ENCODE assay signal across 25 cellular contexts in genomic region chr3:144259267-144259666, GRCh38.
DNase-seq lines count a peak whose midpoint lies in the region; ATAC-seq, FAIRE-seq and TF ChIP-seq lines count a peak whose summit lies in the region.
"Had no signal": no experiment of that assay in that cellular context is flagged by ENCODE, and none has a peak within 500 bp of the region (broad histone marks: within the 10 kb centered on the region; RNA-seq: fewer than 3 reads in every experiment).

No MANE protein-coding gene starts in this region.

- intact Hi-C loops in kidney (cut with DNase I), result no loop called here

- H3K9me3 ChIP-seq in kidney (ENCODE audit: control insufficient read depth in 1 of 2, low read length in 2 of 2), result no peaks in the 10 kb centered on the region
- H3K9me3 ChIP-seq: gastrocnemius medialis, right atrium auricular region, spleen had no signal

- no peaks in the 10 kb centered on the region for H3K4me1 ChIP-seq in kidney (ENCODE audit: control insufficient read depth in 1 of 2, insufficient read depth in 1 of 2, low read depth in 1 of 2, low read length in 2 of 2)
- H3K4me1 ChIP-seq: gastrocnemius medialis, right atrium auricular region, spleen had no signal

- H3K9me3 Mint-ChIP-seq in T-helper 2 cell treated with Interferon-gamma antibody and Interleukin-4, amounts not matched to agents 5 μg/mL and 100 μg/mL, for 36 hours, result no peaks in the 10 kb centered on the region
- peaks cover 9% of the 10 kb centered on the region for H3K9me3 Mint-ChIP-seq in osteocyte (ENCODE audit: unreplicated experiment)
- H3K9me3 Mint-ChIP-seq: activated naive CD4-positive, alpha-beta T cell treated with anti-CD3 and anti-CD28 coated beads, Interleukin-2, amount 50 U/mL, for 24 hours; GM23338; memory B cell; T-cell had no signal

- H3K4me3 ChIP-seq in kidney (ENCODE audit: low read length in 2 of 2), result no peak overlapping the region
- H3K4me3 ChIP-seq: gastrocnemius medialis, GM23338, right atrium auricular region, spleen had no signal

- no peak overlapping the region for H3K9ac ChIP-seq in kidney (ENCODE audit: low read length in 2 of 2)

- H3K27me3 Mint-ChIP-seq in T-helper 2 cell treated with Interferon-gamma antibody and Interleukin-4, amounts not matched to agents 5 μg/mL and 100 μg/mL, for 36 hours (ENCODE audit: low read depth), result no peaks in the 10 kb centered on the region
- H3K27me3 Mint-ChIP-seq in osteocyte (ENCODE audit: unreplicated experiment), result no peaks in the 10 kb centered on the region
- H3K27me3 Mint-ChIP-seq: brain had no signal

- H3K27ac ChIP-seq in kidney (ENCODE audit: low read depth in 2 of 2, low read length in 2 of 2), result no peak overlapping the region
- H3K27ac ChIP-seq: gastrocnemius medialis, right atrium auricular region, spleen had no signal

- H3K36me3 ChIP-seq in kidney (ENCODE audit: control insufficient read depth in 1 of 2, insufficient read depth in 2 of 2, low read length in 2 of 2), result no peaks in the 10 kb centered on the region
- H3K36me3 ChIP-seq: gastrocnemius medialis, right atrium auricular region, spleen had no signal

- FAIRE-seq in kidney (lab: Jason Lieb, UNC), result no peak
- FAIRE-seq: colon, TTC549 had no signal

- TF ChIP-seq CTCF in kidney (IDR thresholded peaks at IDR 0.05; ENCODE audit: borderline replicate concordance, extremely low read depth, insufficient read depth), result no peak
- no peak for TF ChIP-seq CTCF in osteocyte (IDR thresholded peaks at IDR 0.05)

- no peak for ATAC-seq in GM19351 (IDR thresholded peaks at IDR 0.05; ENCODE audit: unreplicated experiment)
- ATAC-seq: esophagus mucosa, gastrocnemius medialis, GM23338, left cardiac atrium, T-cell had no signal

- no peaks in the 10 kb centered on the region for H3K4me1 Mint-ChIP-seq in T-helper 2 cell treated with Interferon-gamma antibody and Interleukin-4, amounts not matched to agents 5 μg/mL and 100 μg/mL, for 36 hours (ENCODE audit: low read depth)
- H3K4me1 Mint-ChIP-seq in osteocyte (ENCODE audit: unreplicated experiment), result peaks cover 30% of the 10 kb centered on the region
- H3K4me1 Mint-ChIP-seq: activated naive CD4-positive, alpha-beta T cell treated with anti-CD3 and anti-CD28 coated beads, Interleukin-2, amount 50 U/mL, for 24 hours; memory B cell; T-cell had no signal

- H3K36me3 Mint-ChIP-seq in T-helper 2 cell treated with Interferon-gamma antibody and Interleukin-4, amounts not matched to agents 5 μg/mL and 100 μg/mL, for 36 hours (ENCODE audit: low read depth), result no peaks in the 10 kb centered on the region
- no peaks in the 10 kb centered on the region for H3K36me3 Mint-ChIP-seq in osteocyte (ENCODE audit: unreplicated experiment)
- H3K36me3 Mint-ChIP-seq: activated naive CD4-positive, alpha-beta T cell treated with anti-CD3 and anti-CD28 coated beads, Interleukin-2, amount 50 U/mL, for 24 hours; brain; memory B cell; T-cell had no signal

- H3K27ac Mint-ChIP-seq in T-helper 2 cell treated with Interferon-gamma antibody and Interleukin-4, amounts not matched to agents 5 μg/mL and 100 μg/mL, for 36 hours, result no peak overlapping the region
- no peak overlapping the region for H3K27ac Mint-ChIP-seq in osteocyte (ENCODE audit: unreplicated experiment)
- H3K27ac Mint-ChIP-seq: activated naive CD4-positive, alpha-beta T cell treated with anti-CD3 and anti-CD28 coated beads, Interleukin-2, amount 50 U/mL, for 24 hours; GM23338; memory B cell; T-cell; type B pancreatic cell had no signal

- H3K4me3 Mint-ChIP-seq in T-helper 2 cell treated with Interferon-gamma antibody and Interleukin-4, amounts not matched to agents 5 μg/mL and 100 μg/mL, for 36 hours, result no peak overlapping the region
- no peak overlapping the region for H3K4me3 Mint-ChIP-seq in osteocyte (ENCODE audit: unreplicated experiment)
- H3K4me3 Mint-ChIP-seq: activated naive CD4-positive, alpha-beta T cell treated with anti-CD3 and anti-CD28 coated beads, Interleukin-2, amount 50 U/mL, for 24 hours; brain; GM23338; memory B cell; T-cell; type B pancreatic cell had no signal

- peak; percentile 86 for DNase-seq in DMS53 treated with DMSO at 0.1 percent for 48 hours (lab: John Stamatoyannopoulos, UW; ENCODE audit: unreplicated experiment)
- peak; percentile 3 for DNase-seq in M059J (ENCODE audit: low read depth)
- peak; percentile 9 for DNase-seq in amniotic epithelial cell (ENCODE audit: low read depth)
- peak; percentile 40 for DNase-seq in kidney glomerular epithelial cell (lab: John Stamatoyannopoulos, UW)
- no peak for DNase-seq in kidney
- DNase-seq in T-helper 2 cell treated with Interferon-gamma antibody and Interleukin-4, amounts not matched to agents 5 μg/mL and 100 μg/mL, for 36 hours (ENCODE audit: low spot score), result no peak
- no peak for DNase-seq in osteocyte (ENCODE audit: extremely low spot score, unreplicated experiment)
- DNase-seq: effector memory CD4-positive, alpha-beta T cell; gastrocnemius medialis; left cardiac atrium; NCI-H1105; occipital lobe; spleen; stimulated activated CD4-positive, alpha-beta T cell treated with anti-CD3 and anti-CD28 coated beads, Interleukin-4, amount 100 ng/mL, for 4 hours; T-cell had no signal

Comparison
In these comparisons a context has a peak if more than half of its experiments do, and no peak if none do; other contexts are left out.
1. DNase-seq: peak in DMS53 treated with DMSO at 0.1 percent for 48 hours (single experiment), M059J (single experiment), amniotic epithelial cell (single experiment) and kidney glomerular epithelial cell (single experiment); none in kidney (single experiment), T-helper 2 cell treated with Interferon-gamma antibody and Interleukin-4, amounts not matched to agents 5 μg/mL and 100 μg/mL, for 36 hours (single experiment) and osteocyte (single experiment).